27 cellular contexts compared by ENCODE assay signal in the genomic region with DNA sequence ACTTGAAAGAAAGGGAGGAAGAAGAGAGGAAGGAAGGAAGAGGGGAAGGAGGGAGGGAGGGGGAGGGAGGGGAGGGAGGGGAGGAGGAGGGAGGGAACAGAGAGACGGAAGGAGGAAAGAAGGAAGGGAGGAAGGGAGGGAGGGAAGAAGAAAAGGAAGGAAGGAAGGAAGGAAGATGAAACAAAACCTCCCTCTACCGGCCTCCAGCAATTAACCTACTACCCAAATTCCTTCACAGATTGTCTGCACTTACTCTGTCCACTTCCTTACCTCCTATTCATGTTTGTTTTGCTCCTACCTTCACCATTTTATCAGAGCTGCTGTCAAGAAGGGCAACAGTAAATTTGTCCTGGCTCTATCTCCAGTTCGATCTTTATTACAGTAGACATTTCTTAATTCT.
"Had no signal": no experiment of that assay in that cellular context is flagged by ENCODE, and none has a peak within 500 bp of the region (broad histone marks: within the 10 kb centered on the region; RNA-seq: fewer than 3 reads in every experiment).

No MANE protein-coding gene starts in this region.

- ATAC-seq: activated CD8-positive, alpha-beta T cell treated with anti-CD3 and anti-CD28 coated beads for 36 hours; esophagus mucosa; psoas muscle had no signal

- H3K4me1 ChIP-seq: breast epithelium, parathyroid adenoma, psoas muscle, testis, vagina had no signal

- H3K9me3 ChIP-seq: breast epithelium, psoas muscle, testis, vagina had no signal

- H3K4me1 Mint-ChIP-seq: neural crest cell had no signal

- H3K36me3 Mint-ChIP-seq: mesothelial cell of epicardium, type B pancreatic cell had no signal

- H3K9me3 Mint-ChIP-seq: activated CD8-positive, alpha-beta T cell treated with anti-CD3 and anti-CD28 coated beads for 36 hours; endodermal cell; mesothelial cell of epicardium; naive B cell; neural crest cell; type B pancreatic cell had no signal

- H3K27me3 ChIP-seq: breast epithelium, testis, vagina had no signal

- H3K4me3 ChIP-seq: breast epithelium, psoas muscle, smooth muscle cell, testis, vagina had no signal

- H3K27ac ChIP-seq: breast epithelium, parathyroid adenoma, psoas muscle, testis, vagina, VCaP had no signal

- H3K4me3 Mint-ChIP-seq: activated CD8-positive, alpha-beta T cell treated with anti-CD3 and anti-CD28 coated beads for 36 hours; activated naive CD4-positive, alpha-beta T cell treated with anti-CD3 and anti-CD28 coated beads, Interleukin-2, amount 10 ng/mL, durations not matched to agents 7 days and 5 days; endodermal cell; mesothelial cell of epicardium; neural crest cell; T-helper 1 cell treated with Interleukin-12 subunit alpha and Interleukin-12 subunit beta and Interleukin-4 antibody, amounts not matched to agents 30 μg/mL and 1 μg/mL, for 36 hours; type B pancreatic cell had no signal

- H3K27me3 Mint-ChIP-seq: type B pancreatic cell had no signal

- H3K36me3 ChIP-seq: breast epithelium, vagina had no signal

- DNase-seq: activated CD4-positive, alpha-beta T cell treated with anti-CD3 and anti-CD28 coated beads for 4 hours; activated CD8-positive, alpha-beta T cell treated with anti-CD3 and anti-CD28 coated beads for 36 hours; activated effector memory CD4-positive, alpha-beta T cell treated with anti-CD3 and anti-CD28 coated beads, Interleukin-2, amount 50 U/mL, for 16 hours; activated naive CD4-positive, alpha-beta T cell treated with anti-CD3 and anti-CD28 coated beads, Interleukin-2, amount 10 ng/mL, durations not matched to agents 7 days and 5 days; activated T-cell treated with anti-CD3 and anti-CD28 coated beads, Interleukin-2, amount 50 U/mL, for 48 hours; central memory CD4-positive, alpha-beta T cell; endodermal cell; foreskin fibroblast; head of caudate nucleus; hippocampal formation; occipital lobe; psoas muscle; stimulated activated CD4-positive, alpha-beta T cell treated with anti-CD3 and anti-CD28 coated beads, Interleukin-2, amount 100 ng/mL, for 24 hours; stimulated activated naive CD4-positive, alpha-beta T cell; T-helper 9 cell; testis had no signal

- H3K27ac Mint-ChIP-seq: activated CD8-positive, alpha-beta T cell treated with anti-CD3 and anti-CD28 coated beads for 36 hours; activated naive CD4-positive, alpha-beta T cell treated with anti-CD3 and anti-CD28 coated beads, Interleukin-2, amount 10 ng/mL, durations not matched to agents 7 days and 5 days; endodermal cell; mesothelial cell of epicardium; type B pancreatic cell had no signal
